Comparison of ENCODE assay signal across 22 cellular contexts in the genomic region with DNA sequence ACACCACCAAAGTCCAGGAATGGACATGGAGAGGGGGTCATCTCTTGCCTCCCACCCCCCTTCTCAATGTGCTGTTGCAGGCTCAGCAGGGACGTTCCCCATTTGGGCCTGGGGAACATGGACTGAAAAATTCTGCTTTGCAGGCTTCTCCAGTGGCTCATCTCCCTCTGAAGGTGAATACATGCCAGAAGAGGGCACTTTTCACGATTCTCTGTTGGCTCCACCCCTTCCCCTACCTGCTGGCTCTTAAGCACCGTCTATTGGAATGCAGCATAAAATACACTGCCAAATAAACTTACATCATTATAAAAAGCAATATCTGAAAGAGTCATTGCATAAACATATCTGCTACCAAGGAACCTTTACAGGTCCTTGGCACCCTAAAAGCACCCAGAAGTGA. TPM values are rescaled to one million over a fixed set of nuclear protein-coding genes. Genes with fewer than 3 reads are reported as not detected.
DNase-seq lines count a peak whose midpoint lies in the region; ATAC-seq and TF ChIP-seq lines count a peak whose summit lies in the region.
"Had no signal": no experiment of that assay in that cellular context is flagged by ENCODE, and none has a peak within 500 bp of the region (broad histone marks: within the 10 kb centered on the region; RNA-seq: fewer than 3 reads in every experiment).

No MANE protein-coding gene starts in this region.

- H3K4me1 ChIP-seq in foreskin keratinocyte = no peaks in the 10 kb centered on the region
- H3K4me1 ChIP-seq: Peyer's patch had no signal

- POLR2A ChIA-PET in WTC11 (lab: Charles Lee) = no interaction called here

- peaks cover 57% of the 10 kb centered on the region for H3K27me3 ChIP-seq in foreskin keratinocyte
- H3K27me3 ChIP-seq: Peyer's patch had no signal

- no peak overlapping the region for H3K4me3 ChIP-seq in LNCaP clone FGC (ENCODE audit: low read depth, low read length)
- H3K4me3 ChIP-seq: K562, Peyer's patch, SK-N-MC had no signal

- TF ChIP-seq CTCF in LNCaP clone FGC (IDR thresholded peaks at IDR 0.05; ENCODE audit: control insufficient read depth, extremely low read depth, insufficient read depth) = peak; percentile 32
- no peak for TF ChIP-seq CTCF in WTC11 (IDR thresholded peaks at IDR 0.05)
- peak; percentile 21 for TF ChIP-seq CTCF in foreskin keratinocyte (conservative IDR thresholded peaks at IDR 0.05)

- peak; percentile 93 for ATAC-seq in WTC11
- ATAC-seq in foreskin keratinocyte = peak; percentile 18
- ATAC-seq in stimulated activated naive CD8-positive, alpha-beta T cell treated with anti-CD3 and anti-CD28 coated beads, Interleukin-15, Interleukin-2, amounts not matched to agents 100 U/mL and 50 U/mL, for 24 hours = no peak
- no peak for ATAC-seq in HG03139 (IDR thresholded peaks at IDR 0.05; ENCODE audit: unreplicated experiment)
- ATAC-seq in HG03565 (IDR thresholded peaks at IDR 0.05; ENCODE audit: unreplicated experiment) = no peak
- ATAC-seq: K562 had no signal

- H3K4me1 Mint-ChIP-seq in WTC11 = peaks cover 4% of the 10 kb centered on the region
- H3K4me1 Mint-ChIP-seq: B cell; CD8-positive, alpha-beta memory T cell had no signal

- no peaks in the 10 kb centered on the region for H3K27me3 Mint-ChIP-seq in WTC11 (ENCODE audit: low read depth)

- H3K27ac Mint-ChIP-seq in WTC11 = no peak overlapping the region
- H3K27ac Mint-ChIP-seq: B cell had no signal

- no peaks in the 10 kb centered on the region for H3K36me3 Mint-ChIP-seq in WTC11

- no peaks in the 10 kb centered on the region for H3K9me3 Mint-ChIP-seq in WTC11

- CTCF ChIA-PET in WTC11 (lab: Charles Lee) = no interaction called here

- H3K4me3 Mint-ChIP-seq in WTC11 = no peak overlapping the region
- H3K4me3 Mint-ChIP-seq: B cell; CD8-positive, alpha-beta memory T cell had no signal

- DNase-seq in LNCaP clone FGC (ENCODE audit: low read depth) (peak; percentile 4), WTC11 (ENCODE audit: low spot score) (no peak), foreskin keratinocyte (peak in 1 of 2 donors; percentile 17), midbrain (lab: John Stamatoyannopoulos, UW) (no peak)
- DNase-seq in stimulated activated naive CD8-positive, alpha-beta T cell treated with anti-CD3 and anti-CD28 coated beads, Interleukin-15, Interleukin-2, amounts not matched to agents 100 U/mL and 50 U/mL, for 24 hours = no peak
- DNase-seq: CD8-positive, alpha-beta memory T cell; DMS 273 treated with DMSO at 0.1 percent for 48 hours; DMS79; EL; GDM1; Kasumi-1; MM.1S; NCI-H2029; NCI-H526 treated with DMSO at 0.1 percent for 48 hours; Peyer's patch; SIG-M5 had no signal

- no peak overlapping the region for H3K27ac ChIP-seq in foreskin keratinocyte
- H3K27ac ChIP-seq: C4-2B, Peyer's patch, SK-N-MC had no signal

TF ChIP-seq in WTC11, 78 proteins besides CTCF, POLR2A, EP300 and RAD21:
- TF ChIP-seq, protein P1, sequence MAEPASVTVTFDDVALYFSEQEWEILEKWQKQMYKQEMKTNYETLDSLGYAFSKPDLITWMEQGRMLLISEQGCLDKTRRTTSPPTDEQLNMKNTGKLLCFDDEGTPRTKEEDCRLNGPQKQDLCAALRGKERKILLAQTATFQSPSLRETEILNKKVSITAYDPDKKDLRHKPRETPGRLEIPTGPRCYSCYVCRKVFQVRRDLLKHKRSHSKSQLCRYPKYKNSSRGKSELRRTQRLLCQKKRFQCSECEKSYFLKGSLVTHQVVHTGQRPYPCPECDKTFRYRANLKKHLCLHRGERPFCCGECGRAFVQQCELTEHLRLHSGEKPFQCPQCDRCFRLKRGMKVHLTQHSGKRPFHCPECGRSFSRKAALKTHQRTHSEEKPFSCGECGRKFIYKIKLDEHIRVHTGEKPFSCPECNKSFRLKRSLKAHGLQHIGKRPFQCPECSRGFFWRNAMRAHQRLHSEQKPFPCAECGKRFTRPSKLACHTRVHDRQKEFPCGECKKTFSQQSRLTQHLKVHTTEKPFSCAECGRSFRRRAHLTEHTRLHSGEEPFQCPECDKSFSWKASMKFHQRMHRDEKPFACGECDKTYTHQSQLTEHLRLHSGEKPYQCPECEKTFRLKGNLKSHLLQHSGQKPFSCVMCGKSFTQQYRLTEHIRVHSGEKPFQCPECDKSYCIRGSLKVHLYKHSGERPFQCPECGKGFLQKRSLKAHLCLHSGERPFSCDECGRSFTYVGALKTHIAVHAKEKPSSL (CRISPR knock-in tag; conservative IDR thresholded peaks at IDR 0.05) = no peak
- TF ChIP-seq SP1 (CRISPR knock-in tag; conservative IDR thresholded peaks at IDR 0.05) (no peak), ZNF416 (CRISPR knock-in tag; IDR thresholded peaks at IDR 0.05) (no peak)

RNA-seq across cellular contexts. Expression of a gene that starts 35.7 kb away (rescaled TPM):
- total RNA-seq in WTC11 (2021) (17.2 to 19.9 TPM (median 18.8 TPM) in 3 replicates), foreskin keratinocyte (8.3 and 9.0 TPM in 2 replicates)
- 3.7 TPM in 2 replicates for polyA plus RNA-seq in foreskin keratinocyte

RNA-seq across cellular contexts. Expression of a gene that starts 36.1 kb away (rescaled TPM):
- 73.6 to 94.6 TPM (median 74.3 TPM) in 3 replicates for total RNA-seq in WTC11 (2021)
- 18.2 and 20.1 TPM in 2 replicates for total RNA-seq in foreskin keratinocyte
- polyA plus RNA-seq in foreskin keratinocyte = 12.0 and 12.3 TPM in 2 replicates

Comparison
In these comparisons a context has a peak if more than half of its experiments do, and no peak if none do; other contexts are left out.
1. ATAC-seq: peak in WTC11 (single experiment) and foreskin keratinocyte (single experiment); none in stimulated activated naive CD8-positive, alpha-beta T cell treated with anti-CD3 and anti-CD28 coated beads, Interleukin-15, Interleukin-2, amounts not matched to agents 100 U/mL and 50 U/mL, for 24 hours (single experiment), HG03139 (single experiment) and HG03565 (single experiment).